In genomic region chr6:82361631-82362030, GRCh38 we compare ENCODE assay signal across 1 cellular context.
TF ChIP-seq lines count a peak whose summit lies in the region.

No MANE protein-coding gene starts in this region.

TF ChIP-seq in SK-N-SH treated with all-trans-retinoic acid at 6 μM for 48 hours, 23 proteins besides CTCF, POLR2A, EP300 and RAD21 (continued from another document):
- TF ChIP-seq CSRNP3 (CRISPR knock-in tag; IDR thresholded peaks at IDR 0.05) (no peak), TCF4 (CRISPR knock-in tag; IDR thresholded peaks at IDR 0.05; ENCODE audit: borderline replicate concordance) (no peak), ZNF70 (CRISPR knock-in tag; IDR thresholded peaks at IDR 0.05) (no peak), OSR1 (CRISPR knock-in tag; IDR thresholded peaks at IDR 0.05) (no peak), CSDC2 (CRISPR knock-in tag; IDR thresholded peaks at IDR 0.05) (no peak)
TF ChIP-seq in SK-N-SH treated with all-trans-retinoic acid at 6 μM for 48 hours: peak in this region for 0.
